ENCODE assay signal across 8 cellular contexts in the genomic region with DNA sequence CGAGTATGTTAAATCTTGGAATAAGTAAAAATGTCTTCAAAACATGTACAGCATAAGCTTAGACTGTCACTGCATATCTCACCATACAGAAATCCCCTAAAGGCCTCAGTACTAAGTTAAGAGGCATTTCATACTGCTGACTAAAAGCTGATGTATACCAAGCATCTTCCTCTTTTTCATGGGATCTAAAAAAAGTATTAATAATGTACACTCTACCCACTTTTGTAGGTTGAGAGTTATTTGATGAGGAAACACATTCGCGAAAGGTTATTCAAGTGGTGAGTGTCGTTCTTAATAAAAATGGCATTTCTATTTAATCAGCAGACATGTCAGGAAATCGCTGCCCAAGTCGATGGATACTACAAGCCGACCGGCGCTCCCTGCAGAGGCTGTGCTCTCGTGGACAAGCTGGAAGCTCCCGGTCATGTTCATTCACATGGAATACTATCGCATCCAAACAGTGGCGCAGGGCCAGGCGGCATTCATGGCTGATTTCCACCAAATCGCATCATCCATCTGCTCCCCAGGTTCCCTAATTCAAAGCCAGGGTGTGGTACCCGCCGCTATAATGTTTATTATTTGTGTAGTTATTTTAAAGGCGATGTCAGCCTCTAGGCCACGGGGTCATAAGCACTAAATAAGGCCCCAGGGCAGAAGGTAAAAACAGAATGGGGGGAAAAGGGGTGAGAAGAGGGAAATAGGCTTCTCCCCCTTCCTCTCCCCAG. TPM values are rescaled to one million over a fixed set of nuclear protein-coding genes. Genes with fewer than 3 reads are reported as not detected.
DNase-seq lines count a peak whose midpoint lies in the region; ATAC-seq and TF ChIP-seq lines count a peak whose summit lies in the region.

No MANE protein-coding gene starts in this region.

- TF ChIP-seq POLR2A in right lobe of liver (IDR thresholded peaks at IDR 0.05), result no peak

- no peaks in the 10 kb centered on the region for H3K27me3 ChIP-seq in effector memory CD4-positive, alpha-beta T cell (replicated peaks; ENCODE audit: control insufficient read depth, insufficient read depth, low read length, poor library complexity, severe bottlenecking)
- H3K27me3 ChIP-seq in right lobe of liver, result no peaks in the 10 kb centered on the region
- no peaks in the 10 kb centered on the region for H3K27me3 ChIP-seq in stomach smooth muscle (ENCODE audit: control insufficient read depth in 1 of 2, insufficient read depth in 2 of 2, low read length in 2 of 2)

- TF ChIP-seq CTCF in HEK293 (tag by site-specific recombination; IDR thresholded peaks at IDR 0.05), result no peak
- no peak for TF ChIP-seq CTCF in WI38 (IDR thresholded peaks at IDR 0.05; ENCODE audit: low read depth, low read length)
- TF ChIP-seq CTCF in right lobe of liver (IDR thresholded peaks at IDR 0.05), result no peak

- H3K4me1 ChIP-seq in HEK293 (ENCODE audit: control insufficient read depth, insufficient read depth, low read length), result peaks cover 6% of the 10 kb centered on the region; the same call in 1 of the 2 replicates
- H3K4me1 ChIP-seq in effector memory CD4-positive, alpha-beta T cell (ENCODE audit: control insufficient read depth, insufficient read depth, low read length, poor library complexity, severe bottlenecking), result peaks cover 31% of the 10 kb centered on the region
- H3K4me1 ChIP-seq in right lobe of liver, result peaks cover 0 to 13% (median 0%) of the 10 kb centered on the region in 4 donors
- H3K4me1 ChIP-seq in stomach smooth muscle (ENCODE audit: control insufficient read depth, insufficient read depth, low read length), result peaks cover 8% of the 10 kb centered on the region

- DNase-seq in NCI-H1417 (lab: John Stamatoyannopoulos, UW) (peak; percentile 49 to 79 (median 62)), NCI-H1417 treated with DMSO at 0.1 percent for 48 hours (lab: John Stamatoyannopoulos, UW) (no peak), NCI-H1105 (lab: John Stamatoyannopoulos, UW) (peak; percentile 12), right lobe of liver (peak; percentile 79 to 88 (median 83))
- DNase-seq in effector memory CD4-positive, alpha-beta T cell, result no peak

- H3K9me3 ChIP-seq in HEK293 (ENCODE audit: control insufficient read depth, insufficient read depth, low read depth, low read length) (no peaks in the 10 kb centered on the region), right lobe of liver (no peaks in the 10 kb centered on the region), stomach smooth muscle (ENCODE audit: control insufficient read depth in 2 of 2, low read length in 2 of 2) (no peaks in the 10 kb centered on the region)
- no peaks in the 10 kb centered on the region for H3K9me3 ChIP-seq in effector memory CD4-positive, alpha-beta T cell (ENCODE audit: control insufficient read depth, low read length)

- POLR2A ChIA-PET in HEK293 (lab: Yijun Ruan, JAX), result interaction anchor here (0.8 to 1.0 kb wide), 3 partner anchors 8 to 98 kb away, joined by 3 to 4 read pairs (median 3); no protein-coding TSS in a partner anchor

- 3% methylated on average over 19 of the region's 19 CpGs for WGBS in right lobe of liver (ENCODE audit: insufficient coverage, low coverage, low lambda C conversion rate, missing lambda C conversion rate)

- intact Hi-C loops in right lobe of liver (cut with DNase I), result loop anchor here in 1 of 2 donors (10.0 kb wide), 1 partner anchor 214 kb away; no protein-coding TSS in a partner anchor

- H3K27ac ChIP-seq in HEK293 (ENCODE audit: extremely low read depth, low read depth, low read length), result peak overlapping the region; percentile 83
- H3K27ac ChIP-seq in effector memory CD4-positive, alpha-beta T cell (ENCODE audit: insufficient read depth, low read length, poor library complexity, severe bottlenecking), result peak overlapping the region; percentile 91
- H3K27ac ChIP-seq in right lobe of liver, result peak overlapping the region; percentile 34 to 79 (median 67)
- H3K27ac ChIP-seq in stomach smooth muscle (ENCODE audit: low read length), result no peak overlapping the region

- H3K4me3 ChIP-seq in HEK293 (ENCODE audit: low read depth, low read length) (peak overlapping the region; percentile 96), WI38 (ENCODE audit: low read depth, low read length) (peak overlapping the region; percentile 86), right lobe of liver (peak overlapping the region; percentile 85 to 91 (median 87)), stomach smooth muscle (ENCODE audit: low read length in 2 of 2) (peak overlapping the region; percentile 89 to 92)
- peak overlapping the region; percentile 87 for H3K4me3 ChIP-seq in effector memory CD4-positive, alpha-beta T cell (ENCODE audit: insufficient read depth, low read depth, low read length, poor library complexity, severe bottlenecking)

- peak; percentile 63 to 76 (median 68) for ATAC-seq in right lobe of liver

- H3K36me3 ChIP-seq in HEK293 (ENCODE audit: control insufficient read depth in 2 of 2, insufficient read depth in 1 of 2, low read length in 2 of 2), result peaks cover 10 to 36% of the 10 kb centered on the region in 2 experiments; a peak in 2 of 3 replicates
- H3K36me3 ChIP-seq in effector memory CD4-positive, alpha-beta T cell (ENCODE audit: control insufficient read depth, insufficient read depth, low read length), result peaks cover 12% of the 10 kb centered on the region
- no peaks in the 10 kb centered on the region for H3K36me3 ChIP-seq in right lobe of liver
- H3K36me3 ChIP-seq in stomach smooth muscle (ENCODE audit: control insufficient read depth in 2 of 2, insufficient read depth in 2 of 2, low read length in 2 of 2), result no peaks in the 10 kb centered on the region

- CTCF ChIA-PET in HEK293 (lab: Yijun Ruan, JAX), result no interaction called here

- H3K9ac ChIP-seq in stomach smooth muscle (ENCODE audit: low read length in 2 of 2), result peak overlapping the region; percentile 71 to 83

TF ChIP-seq in HEK293, 187 proteins besides CTCF, POLR2A, EP300 and RAD21 (continues in another document):
- TF ChIP-seq PRDM10 (tag by site-specific recombination; IDR thresholded peaks at IDR 0.05) (peak; percentile 53; the same call in 1 of the 2 replicates), ZBTB17 (tag by site-specific recombination; IDR thresholded peaks at IDR 0.05) (peak; percentile 97), ZEB2 (tag by site-specific recombination; IDR thresholded peaks at IDR 0.05) (peak; percentile 65; the same call in 1 of the 2 replicates), ZNF629 (tag by site-specific recombination; IDR thresholded peaks at IDR 0.05) (peak; percentile 59), ZNF16 (tag by site-specific recombination; IDR thresholded peaks at IDR 0.05; ENCODE audit: low read depth) (no peak), ZNF701 (tag by site-specific recombination; IDR thresholded peaks at IDR 0.05) (no peak), ZBTB20 (tag by site-specific recombination; IDR thresholded peaks at IDR 0.05) (0 out of 2 replicates have a peak, but pooled peaks have one; percentile 61), ZNF366 (tag by site-specific recombination; conservative IDR thresholded peaks at IDR 0.05) (peak; percentile 69; the same call in 1 of the 2 replicates), FEZF1 (tag by site-specific recombination; IDR thresholded peaks at IDR 0.05) (no peak), ZXDB (tag by site-specific recombination; IDR thresholded peaks at IDR 0.05) (0 out of 2 replicates have a peak, but pooled peaks have one; percentile 54)

RNA-seq across cellular contexts. Expression of gene SGTB, which starts 0.7 kb away (rescaled TPM):
- total RNA-seq in right lobe of liver, result 1 to 10 TPM; 1.9 to 5.0 (median 3.9) TPM

RNA-seq across cellular contexts. Expression of gene NLN, which starts 0.8 kb away (rescaled TPM):
- total RNA-seq in right lobe of liver, result 10 to 100 TPM; 28.3 to 68.2 (median 36.7) TPM

Comparison
In these comparisons a context has a peak if more than half of its experiments do, and no peak if none do; other contexts are left out.
1. DNase-seq: peak in NCI-H1417 (3 of 3), NCI-H1105 (single experiment) and right lobe of liver (3 of 3); none in NCI-H1417 treated with DMSO at 0.1 percent for 48 hours (single experiment) and effector memory CD4-positive, alpha-beta T cell (0 of 3).
2. Peak in every context shown above with its lines, with median percentiles within 50 percentile points of each other: H3K4me3 ChIP-seq.